9 cellular contexts compared by ENCODE assay signal in the genomic region with DNA sequence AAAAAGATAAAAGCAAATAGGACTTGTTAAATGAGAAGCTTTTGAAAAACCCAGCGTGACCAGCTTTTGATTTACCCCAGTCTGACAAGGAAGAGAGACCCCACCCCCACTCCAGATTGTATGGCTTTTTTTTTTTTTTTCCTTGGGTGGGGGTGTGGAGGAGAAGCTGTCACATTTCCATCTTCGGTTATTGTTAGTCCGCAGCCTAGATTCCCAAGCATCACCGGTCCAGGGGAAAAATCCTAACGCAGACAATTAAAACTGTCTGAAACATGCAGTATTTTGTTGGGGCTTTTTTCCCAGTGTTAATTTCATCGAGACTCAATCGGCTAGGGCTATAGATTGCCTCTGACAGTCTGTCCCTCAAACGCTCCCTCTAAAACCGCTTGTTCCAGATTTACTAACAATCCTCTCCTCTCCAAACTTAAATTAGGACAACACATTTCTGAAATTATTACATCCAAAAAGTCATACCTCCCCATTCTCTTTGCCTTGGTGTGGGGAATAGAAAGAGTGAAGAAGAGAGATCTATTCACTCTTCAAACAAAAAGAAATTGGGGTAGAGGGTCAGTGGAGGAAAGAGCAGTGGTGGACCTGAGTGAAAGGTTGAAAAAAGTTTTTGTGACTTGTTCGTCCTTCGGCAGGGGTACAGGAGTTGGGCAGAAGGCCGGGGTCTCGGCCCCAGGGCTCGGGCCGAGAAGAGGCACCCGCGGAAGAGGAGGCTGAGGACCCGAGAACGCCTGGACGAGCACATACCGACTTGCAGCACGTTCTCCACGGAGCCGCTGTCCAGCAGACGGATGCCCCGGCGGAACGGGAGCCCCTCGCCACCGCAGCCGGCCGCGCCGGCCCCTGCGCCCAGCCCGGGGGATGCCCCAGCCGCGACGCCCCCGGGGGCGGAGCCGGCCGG. TPM values are rescaled to one million over a fixed set of nuclear protein-coding genes. Genes with fewer than 3 reads are reported as not detected.
DNase-seq lines count a peak whose midpoint lies in the region; ATAC-seq and TF ChIP-seq lines count a peak whose summit lies in the region.
"Had no signal": no experiment of that assay in that cellular context is flagged by ENCODE, and none has a peak within 500 bp of the region (broad histone marks: within the 10 kb centered on the region; RNA-seq: fewer than 3 reads in every experiment).

No MANE protein-coding gene starts in this region.

- POLR2A ChIA-PET in BJ (lab: Charles Lee): no interaction called here

- TF ChIP-seq CTCF in BJ (IDR thresholded peaks at IDR 0.05; ENCODE audit: insufficient read depth, low read depth, low read length): no peak
- no peak for TF ChIP-seq CTCF in osteoblast (IDR thresholded peaks at IDR 0.05; ENCODE audit: extremely low read depth, low read depth, low read length)

- no peaks in the 10 kb centered on the region for H3K9me2 ChIP-seq in Karpas-422 (replicated peaks; ENCODE audit: insufficient read depth, low read length)

- H3K4me1 ChIP-seq in osteoblast (ENCODE audit: insufficient read depth, low read length): peaks cover 4% of the 10 kb centered on the region
- H3K4me1 ChIP-seq in Karpas-422 (ENCODE audit: low read length): peaks cover 2% of the 10 kb centered on the region; the same call in 1 of the 2 replicates

- H2AFZ ChIP-seq in osteoblast (ENCODE audit: low read length) (no peak overlapping the region), Karpas-422 (ENCODE audit: low read length) (no peak overlapping the region)

- H3K4me2 ChIP-seq in osteoblast (ENCODE audit: insufficient read depth, low read length): peak overlapping the region; percentile 62
- no peak overlapping the region for H3K4me2 ChIP-seq in Karpas-422 (ENCODE audit: low read depth, low read length, poor library complexity, severe bottlenecking)

- H3K27ac ChIP-seq in osteoblast (ENCODE audit: low read depth, low read length): no peak overlapping the region
- no peak overlapping the region for H3K27ac ChIP-seq in Karpas-422 (ENCODE audit: low read length)
- H3K27ac ChIP-seq: HL-60 had no signal

- peak; percentile 13 for ATAC-seq in GM21619 (IDR thresholded peaks at IDR 0.05; ENCODE audit: unreplicated experiment)
- ATAC-seq in Right ventricle myocardium superior (ENCODE audit: poor library complexity): no peak
- no peak for ATAC-seq in HG03460 (IDR thresholded peaks at IDR 0.05; ENCODE audit: unreplicated experiment)

- intact Hi-C loops in Right ventricle myocardium superior (cut with DNase I): no loop called here

- no peak overlapping the region for H3K9ac ChIP-seq in Karpas-422 (ENCODE audit: low read length)

- H3K27me3 ChIP-seq in BJ (ENCODE audit: control insufficient read depth, insufficient read depth, low read length): peaks cover 16% of the 10 kb centered on the region
- H3K27me3 ChIP-seq in osteoblast (ENCODE audit: insufficient read depth, low read length): peaks cover 67% of the 10 kb centered on the region
- no peaks in the 10 kb centered on the region for H3K27me3 ChIP-seq in Karpas-422 (ENCODE audit: low read length)

- CTCF ChIA-PET in BJ (lab: Yijun Ruan, JAX): no interaction called here

- H3K79me2 ChIP-seq in osteoblast (ENCODE audit: insufficient read depth, low read length) (no peaks in the 10 kb centered on the region), Karpas-422 (ENCODE audit: low read length) (no peaks in the 10 kb centered on the region)

- H3K36me3 ChIP-seq in BJ (ENCODE audit: control insufficient read depth, insufficient read depth, low read length) (no peaks in the 10 kb centered on the region), osteoblast (ENCODE audit: insufficient read depth, low read length) (no peaks in the 10 kb centered on the region), Karpas-422 (ENCODE audit: insufficient read depth, low read length) (no peaks in the 10 kb centered on the region)

- H3K9me3 ChIP-seq in osteoblast (ENCODE audit: low read depth, low read length): no peaks in the 10 kb centered on the region
- no peaks in the 10 kb centered on the region for H3K9me3 ChIP-seq in Karpas-422 (ENCODE audit: low read length)

- DNase-seq in BJ (ENCODE audit: low read depth) (no peak), NCI-H2227 (lab: John Stamatoyannopoulos, UW; ENCODE audit: unreplicated experiment) (peak; percentile 59), Right ventricle myocardium superior (peak; percentile 51), osteoblast (ENCODE audit: insufficient read length, low spot score, missing footprints) (peak; percentile 94), Karpas-422 (no peak)
- peak; percentile 17 for DNase-seq in activated naive CD4-positive, alpha-beta T cell treated with anti-CD3 and anti-CD28 coated beads, Interleukin-2, amount 50 U/mL, for 16 hours

- H4K20me1 ChIP-seq in osteoblast (ENCODE audit: insufficient read depth, low read length): no peaks in the 10 kb centered on the region
- no peaks in the 10 kb centered on the region for H4K20me1 ChIP-seq in Karpas-422 (ENCODE audit: insufficient read depth, low read depth, low read length)

- H3K4me3 ChIP-seq in BJ (ENCODE audit: low read depth, low read length): peak overlapping the region; percentile 17; the same call in 1 of the 2 replicates
- H3K4me3 ChIP-seq in osteoblast (ENCODE audit: insufficient read depth, low read length): peak overlapping the region; percentile 42
- H3K4me3 ChIP-seq in Karpas-422 (ENCODE audit: low read length): no peak overlapping the region

RNA-seq across cellular contexts. Expression of a gene that starts 1.1 kb away (rescaled TPM):
- polyA plus RNA-seq in BJ (2011; rRNA removed): 0.07 and 0.15 TPM in 2 replicates
- polyA minus RNA-seq in BJ (2011; rRNA and poly(A)+ RNA removed): 0.15 and 0.24 TPM in 2 replicates
- 0.81 TPM for total RNA-seq in Right ventricle myocardium superior
- 0.36 and 0.59 TPM in 2 replicates for total RNA-seq in osteoblast
- 0.04 TPM in 2 replicates for total RNA-seq in Karpas-422 (2014; rRNA removed; shearing (Covaris generic); ENCODE audit: low replicate concordance)

Comparison
In these comparisons a context has a peak if more than half of its experiments do, and no peak if none do; other contexts are left out.
1. DNase-seq: peak in NCI-H2227 (single experiment), activated naive CD4-positive, alpha-beta T cell treated with anti-CD3 and anti-CD28 coated beads, Interleukin-2, amount 50 U/mL, for 16 hours (single experiment), Right ventricle myocardium superior (single experiment) and osteoblast (single experiment); none in BJ (single experiment) and Karpas-422 (single experiment).